14 cellular contexts compared by ENCODE assay signal in genomic region chr18:22912835-22913234, GRCh38. TPM values are rescaled to one million over a fixed set of nuclear protein-coding genes. Genes with fewer than 3 reads are reported as not detected.
DNase-seq lines count a peak whose midpoint lies in the region; ATAC-seq and TF ChIP-seq lines count a peak whose summit lies in the region.
"Had no signal": no experiment of that assay in that cellular context is flagged by ENCODE, and none has a peak within 500 bp of the region (broad histone marks: within the 10 kb centered on the region; RNA-seq: fewer than 3 reads in every experiment).

No MANE protein-coding gene starts in this region.

- no peak overlapping the region for H3K9ac ChIP-seq in PC-3 (ENCODE audit: low read length)

- H2AFZ ChIP-seq in PC-3 (ENCODE audit: low read length) = no peak overlapping the region

- TF ChIP-seq RAD21 in Ishikawa (IDR thresholded peaks at IDR 0.05; ENCODE audit: low read depth) = no peak

- H3K9me3 ChIP-seq in lower lobe of right lung (no peaks in the 10 kb centered on the region), PC-3 (ENCODE audit: low read length) (no peaks in the 10 kb centered on the region)
- H3K9me3 ChIP-seq: esophagus muscularis mucosa had no signal

- DNase-seq in AG08395 (ENCODE audit: low spot score) (peak; percentile 5), dedifferentiated amniotic fluid mesenchymal stem cell (ENCODE audit: extremely low spot score) (peak; percentile 41), lower lobe of right lung (no peak), NCI-H2029 (lab: John Stamatoyannopoulos, UW) (no peak), middle frontal gyrus (ENCODE audit: extremely low spot score, low spot score) (no peak), PC-3 (no peak)
- DNase-seq: activated naive CD8-positive, alpha-beta T cell treated with anti-CD3 and anti-CD28 coated beads for 36 hours; activated T-cell treated with anti-CD3 and anti-CD28 coated beads for 4 hours; NCI-H1417; NCI-H524; T-cell had no signal

- BruUV-seq in PC-3 (replicated peaks; lab: Mats Ljungman, UMichigan) = no TSS peak

- peak overlapping the region; percentile 59 for H3K27ac ChIP-seq in lower lobe of right lung
- H3K27ac ChIP-seq in PC-3 (ENCODE audit: low read length) = no peak overlapping the region
- H3K27ac ChIP-seq: esophagus muscularis mucosa had no signal

- ATAC-seq in lower lobe of right lung (peak; percentile 91 to 94), PC-3 (no peak), GM19397 (IDR thresholded peaks at IDR 0.05; ENCODE audit: unreplicated experiment) (no peak)
- ATAC-seq: T-cell had no signal

- H3F3A ChIP-seq in PC-3 (ENCODE audit: low read length, unreplicated experiment) = no peaks in the 10 kb centered on the region

- no peak for TF ChIP-seq EP300 in Ishikawa (IDR thresholded peaks at IDR 0.05; ENCODE audit: borderline replicate concordance)

- no peaks in the 10 kb centered on the region for H4K20me1 ChIP-seq in PC-3 (ENCODE audit: low read length)

- CTCF ChIA-PET in PC-3 (lab: Charles Lee) = no interaction called here

- H3K79me2 ChIP-seq in PC-3 (ENCODE audit: low read length) = no peaks in the 10 kb centered on the region

- no peak overlapping the region for H3K4me3 ChIP-seq in lower lobe of right lung
- no peak overlapping the region for H3K4me3 ChIP-seq in PC-3 (ENCODE audit: low read length)
- H3K4me3 ChIP-seq: esophagus muscularis mucosa had no signal

- TF ChIP-seq CTCF in lower lobe of right lung (IDR thresholded peaks at IDR 0.05) (no peak), PC-3 (conservative IDR thresholded peaks at IDR 0.05; ENCODE audit: low read depth, low read length) (no peak)

- no peaks in the 10 kb centered on the region for H3K27me3 ChIP-seq in lower lobe of right lung (ENCODE audit: low read depth)
- H3K27me3 ChIP-seq in PC-3 (ENCODE audit: low read length) = no peaks in the 10 kb centered on the region
- H3K27me3 ChIP-seq: esophagus muscularis mucosa had no signal

- no peaks in the 10 kb centered on the region for H3K36me3 ChIP-seq in lower lobe of right lung
- no peaks in the 10 kb centered on the region for H3K36me3 ChIP-seq in PC-3 (ENCODE audit: low read depth, low read length)
- H3K36me3 ChIP-seq: esophagus muscularis mucosa had no signal

- POLR2A ChIA-PET in PC-3 (lab: Charles Lee; ENCODE audit: unreplicated experiment) = no interaction called here

- H3K9me2 ChIP-seq in PC-3 (replicated peaks; ENCODE audit: low read length) = no peaks in the 10 kb centered on the region

- H3K4me2 ChIP-seq in PC-3 (ENCODE audit: low read length) = no peak overlapping the region

- H3K4me1 ChIP-seq in lower lobe of right lung (no peaks in the 10 kb centered on the region), PC-3 (ENCODE audit: insufficient read depth, low read length) (peaks cover 22% of the 10 kb centered on the region)
- H3K4me1 ChIP-seq: esophagus muscularis mucosa had no signal

- intact Hi-C loops in lower lobe of right lung (cut with DNase I) = no loop called here
- intact Hi-C loops in PC-3 (cut with micrococcal nuclease) = no loop called here

TF ChIP-seq in Ishikawa, 13 proteins besides CTCF, POLR2A, EP300 and RAD21:
- TF ChIP-seq CEBPB (IDR thresholded peaks at IDR 0.05) (peak; percentile 45; the same call in 1 of the 2 replicates), TAF1 (IDR thresholded peaks at IDR 0.05; ENCODE audit: low read depth) (no peak)

RNA-seq across cellular contexts. Expression of gene RBBP8, which starts 20.3 kb away (rescaled TPM):
- total RNA-seq in lower lobe of right lung (32.7 TPM), PC-3 (2014; rRNA removed) (31.9 and 41.1 TPM in 2 replicates)

Comparison
In these comparisons a context has a peak if more than half of its experiments do, and no peak if none do; other contexts are left out.
1. DNase-seq: peak in AG08395 (single experiment) and dedifferentiated amniotic fluid mesenchymal stem cell (single experiment); none in lower lobe of right lung (single experiment), NCI-H2029 (single experiment), middle frontal gyrus (single experiment) and PC-3 (single experiment).
2. ATAC-seq: peak in lower lobe of right lung (2 of 2); none in PC-3 (single experiment) and GM19397 (single experiment).